In the genomic region with DNA sequence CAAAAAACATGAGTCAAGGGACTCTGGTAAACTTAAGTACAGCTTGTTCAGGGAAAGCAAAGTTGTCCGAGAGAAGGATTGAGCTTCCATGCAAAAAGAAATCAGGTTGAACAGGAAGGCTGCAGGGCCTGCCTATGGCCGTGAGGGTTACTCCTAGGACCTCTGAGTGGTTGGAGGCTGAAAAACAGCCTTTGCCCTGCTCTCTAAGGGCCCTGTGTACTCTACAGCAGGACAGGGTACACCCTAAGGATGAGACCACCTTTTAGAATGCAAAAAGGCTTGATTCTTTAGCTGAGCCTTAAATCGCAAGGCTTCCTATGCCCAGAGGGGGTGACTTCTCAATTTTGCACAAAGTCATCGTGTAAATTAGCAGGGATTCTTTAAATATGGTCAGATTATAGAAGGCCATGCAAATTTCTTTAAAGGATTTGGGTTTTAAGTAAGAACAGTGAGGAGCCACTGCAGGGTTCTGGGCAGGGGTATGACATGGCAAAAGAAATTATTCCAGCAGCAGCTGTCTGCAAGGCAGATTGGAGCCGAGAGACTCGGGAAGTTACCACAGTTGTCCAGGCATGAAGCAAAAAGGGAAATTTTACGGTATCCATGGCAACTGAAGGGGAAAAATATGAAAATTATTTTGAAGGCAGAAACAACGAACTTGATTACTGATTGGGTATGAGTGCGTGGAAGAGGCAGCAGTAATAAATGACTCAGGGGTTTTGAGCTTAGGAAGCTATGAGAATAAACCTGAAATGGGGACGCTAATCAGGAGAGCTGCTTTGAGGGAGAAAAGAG, we compare ENCODE assay signal across 12 cellular contexts.
A peak's percentile ranks its signal among the peaks of the same experiment; 100 is the strongest.
DNase-seq lines count a peak whose midpoint lies in the region; ATAC-seq, FAIRE-seq and TF ChIP-seq lines count a peak whose summit lies in the region.
"Had no signal": no experiment of that assay in that cellular context is flagged by ENCODE, and none has a peak within 500 bp of the region (broad histone marks: within the 10 kb centered on the region; RNA-seq: fewer than 3 reads in every experiment).

No MANE protein-coding gene starts in this region.

- intact Hi-C loops in CD14-positive monocyte (cut with micrococcal nuclease) (no loop called here), K562 (cut with micrococcal nuclease) (no loop called here)

- H3K36me3 ChIP-seq in K562 (ENCODE audit: control insufficient read depth, insufficient read depth, low read length) (no peaks in the 10 kb centered on the region), mesenchymal stem cell (ENCODE audit: control insufficient read depth in 1 of 2, insufficient read depth in 2 of 2, low read depth in 1 of 2, low read length in 2 of 2) (no peaks in the 10 kb centered on the region)

- H3K4me1 ChIP-seq in K562 (replicated peaks in 1 of 2; ENCODE audit: control insufficient read depth in 2 of 2, insufficient read depth in 2 of 2, low read length in 2 of 2) (peaks cover 0 to 9% of the 10 kb centered on the region in 2 experiments; a peak in 3 of 5 replicates), mesenchymal stem cell (ENCODE audit: control insufficient read depth, insufficient read depth, low read depth, low read length) (no peaks in the 10 kb centered on the region)

- no peak overlapping the region for H2BK15ac ChIP-seq in mesenchymal stem cell (ENCODE audit: low read depth, poor library complexity, severe bottlenecking)

- peak overlapping the region in 6 of 7 donors; percentile 0 to 66 (median 31) for H3K27ac Mint-ChIP-seq in CD14-positive monocyte

- H3K4me2 ChIP-seq in K562 (ENCODE audit: insufficient read depth, low read length) (no peak overlapping the region), mesenchymal stem cell (ENCODE audit: low read length, poor library complexity, severe bottlenecking) (no peak overlapping the region)

- H4K8ac ChIP-seq in mesenchymal stem cell (ENCODE audit: low read length) = no peak overlapping the region

- no peaks in the 10 kb centered on the region for H3K9me3 Mint-ChIP-seq in CD14-positive monocyte

- H2BK5ac ChIP-seq in mesenchymal stem cell (ENCODE audit: low read depth, low read length, poor library complexity, severe bottlenecking) = no peak overlapping the region

- in situ Hi-C loops in K562 (cut with MboI) = no loop called here

- peaks cover 0 to 4% (median 0%) of the 10 kb centered on the region in 3 donors for H3K27me3 Mint-ChIP-seq in CD14-positive monocyte (ENCODE audit: low read depth in 3 of 3)

- no peak overlapping the region for H3K18ac ChIP-seq in mesenchymal stem cell (ENCODE audit: low read depth in 1 of 2, low read length in 2 of 2)

- no peaks in the 10 kb centered on the region for H4K20me1 ChIP-seq in K562 (replicated peaks; ENCODE audit: control insufficient read depth, insufficient read depth, low read length)

- H3K4ac ChIP-seq in mesenchymal stem cell (ENCODE audit: low read depth in 1 of 2, low read length in 2 of 2) = no peak overlapping the region

- no peaks in the 10 kb centered on the region for H3K79me2 ChIP-seq in K562 (ENCODE audit: control insufficient read depth, insufficient read depth, low read length)

- 0 out of 3 replicates have a peak, but pooled peaks have one; percentile 24 for ATAC-seq in K562

- H4K91ac ChIP-seq in mesenchymal stem cell (ENCODE audit: low read length) = no peak overlapping the region

- TF ChIP-seq POLR2A in GM12892 (IDR thresholded peaks at IDR 0.05; ENCODE audit: low read depth, low read length) (no peak), K562 (conservative IDR thresholded peaks at IDR 0.05) (no peak)

- H3K9me1 ChIP-seq in K562 (ENCODE audit: control insufficient read depth, insufficient read depth, low read length) = no peaks in the 10 kb centered on the region

- H2BK120ac ChIP-seq in mesenchymal stem cell (ENCODE audit: low read depth, low read length) = no peak overlapping the region

- H3K9me3 ChIP-seq in K562 (replicated peaks; ENCODE audit: control insufficient read depth, insufficient read depth, low read depth, low read length) (no peaks in the 10 kb centered on the region), mesenchymal stem cell (ENCODE audit: control insufficient read depth, low read length) (no peaks in the 10 kb centered on the region)

- no peak overlapping the region for H3K14ac ChIP-seq in mesenchymal stem cell (ENCODE audit: low read length in 2 of 2)

- no peaks in the 10 kb centered on the region for H3K79me1 ChIP-seq in mesenchymal stem cell (replicated peaks; ENCODE audit: low read length, poor library complexity, severe bottlenecking)

- H3K27me3 ChIP-seq in K562 (ENCODE audit: control insufficient read depth in 2 of 2, insufficient read depth in 2 of 2, low read length in 2 of 2) (no peaks in the 10 kb centered on the region), mesenchymal stem cell (ENCODE audit: control insufficient read depth in 1 of 2, insufficient read depth in 1 of 2, low read length in 2 of 2) (peaks cover 0 to 3% of the 10 kb centered on the region in 2 experiments)

- BruUV-seq in K562 (replicated peaks; lab: Mats Ljungman, UMichigan) = no TSS peak

- H3K4me3 Mint-ChIP-seq in CD14-positive monocyte = peak overlapping the region; percentile 46 to 52

- no peak for TF ChIP-seq RAD21 in K562 (CRISPR knock-in tag; conservative IDR thresholded peaks at IDR 0.05 in 1 of 2, IDR thresholded peaks at IDR 0.05 in 1 of 2)

- H2AK5ac ChIP-seq in mesenchymal stem cell (ENCODE audit: low read length, severe bottlenecking) = no peak overlapping the region

- H3K4me1 Mint-ChIP-seq in CD14-positive monocyte = peaks cover 27% of the 10 kb centered on the region

- FAIRE-seq in GM12892 (lab: Jason Lieb, UNC) (peak; percentile 14), K562 (lab: Jason Lieb, UNC) (no peak)
- FAIRE-seq: islet of Langerhans had no signal

- H3K27ac ChIP-seq in K562 (ENCODE audit: extremely low read depth, low read depth, low read length) = no peak overlapping the region
- no peak overlapping the region for H3K27ac ChIP-seq in mesenchymal stem cell (ENCODE audit: low read length, poor library complexity, severe bottlenecking)

- TF ChIP-seq CTCF in CD14-positive monocyte (IDR thresholded peaks at IDR 0.05) = no peak
- TF ChIP-seq CTCF in K562 (IDR thresholded peaks at IDR 0.05 in 2 of 3, conservative IDR thresholded peaks at IDR 0.05 in 1 of 3; ENCODE audit: insufficient read depth in 2 of 3, low read depth in 1 of 3, low read length in 3 of 3) = no peak

- CTCF ChIA-PET in K562 (lab: Yijun Ruan, JAX; ENCODE audit: low intra/inter-chr PET ratio) = no interaction called here

- POLR2A ChIA-PET in K562 (lab: Yijun Ruan, JAX) = interaction anchor here (0.6 to 1.1 kb wide), 4 partner anchors 8 to 310 kb away, joined by 3 read pairs; no protein-coding TSS in a partner anchor

- no peak overlapping the region for H3K9ac ChIP-seq in K562 (ENCODE audit: insufficient read depth in 1 of 2, low read depth in 2 of 2, low read length in 2 of 2)
- peak overlapping the region; percentile 37 for H3K9ac ChIP-seq in mesenchymal stem cell (ENCODE audit: low read length)

- H2AFZ ChIP-seq in K562 (ENCODE audit: low read depth, low read length) = peak overlapping the region; percentile 67
- H2AFZ ChIP-seq in mesenchymal stem cell (ENCODE audit: low read depth, low read length) = no peak overlapping the region

- no peak for TF ChIP-seq EP300 in K562 (IDR thresholded peaks at IDR 0.05; ENCODE audit: low read length)

- no peaks in the 10 kb centered on the region for H3K36me3 Mint-ChIP-seq in CD14-positive monocyte

- DNase-seq in CD14-positive monocyte (ENCODE audit: low spot score) (no peak), GM12892 (ENCODE audit: insufficient read length) (no peak), K562 (ENCODE audit: extremely low read depth in 1 of 4, low spot score in 3 of 4) (no peak), mesenchymal stem cell (no peak), NCI-H1694 treated with DMSO at 0.1 percent for 48 hours (lab: John Stamatoyannopoulos, UW) (no peak), NCI-H226 (no peak), HPDE6-E6E7 (ENCODE audit: extremely low spot score) (no peak)
- no peak for DNase-seq in central memory CD4-positive, alpha-beta T cell
- DNase-seq: Calu3, HCEC 1CT, NCI-H2081 had no signal

- no peak overlapping the region for H2BK12ac ChIP-seq in mesenchymal stem cell (ENCODE audit: low read length in 2 of 2)

- no peak overlapping the region for H3K23ac ChIP-seq in mesenchymal stem cell (ENCODE audit: low read length in 2 of 2)

- H3K4me3 ChIP-seq in K562 = no peak overlapping the region
- H3K4me3 ChIP-seq in mesenchymal stem cell (ENCODE audit: insufficient read depth in 1 of 2, low read depth in 1 of 2, low read length in 2 of 2) = no peak overlapping the region

- WGBS in K562 (ENCODE audit: insufficient coverage, low coverage, missing lambda C conversion rate) = 44% methylated on average over 10 of the region's 10 CpGs
- 91% methylated on average over 10 of the region's 10 CpGs for WGBS in mesenchymal stem cell

TF ChIP-seq in K562, 482 proteins besides CTCF, POLR2A, EP300 and RAD21 (continues in another document):
- TF ChIP-seq THRA (IDR thresholded peaks at IDR 0.05) = no peak
- TF ChIP-seq NFE2 (IDR thresholded peaks at IDR 0.05; ENCODE audit: low read depth) = peak; percentile 46; the same call in 1 of the 2 replicates
- no peak for TF ChIP-seq ZNF146 (CRISPR knock-in tag; IDR thresholded peaks at IDR 0.05; ENCODE audit: unreplicated experiment)
- TF ChIP-seq NCOR1 (IDR thresholded peaks at IDR 0.05) = no peak
- no peak for TF ChIP-seq ZNF76 (CRISPR knock-in tag; IDR thresholded peaks at IDR 0.05; ENCODE audit: borderline replicate concordance)
- TF ChIP-seq NCOA1 (IDR thresholded peaks at IDR 0.05; ENCODE audit: low read depth) = no peak
- TF ChIP-seq MAFK (IDR thresholded peaks at IDR 0.05; ENCODE audit: low read length) = peak; percentile 17; the same call in 1 of the 2 replicates
- no peak for TF ChIP-seq GTF2E2 (tag; IDR thresholded peaks at IDR 0.05)
- no peak for TF ChIP-seq LEF1 (IDR thresholded peaks at IDR 0.05)
- peak; percentile 41; the same call in 1 of the 2 replicates for TF ChIP-seq C11orf30 (IDR thresholded peaks at IDR 0.05; ENCODE audit: low read depth)
- TF ChIP-seq RFX1 (IDR thresholded peaks at IDR 0.05) = peak; percentile 84
